25 cellular contexts compared by ENCODE assay signal in the genomic region with DNA sequence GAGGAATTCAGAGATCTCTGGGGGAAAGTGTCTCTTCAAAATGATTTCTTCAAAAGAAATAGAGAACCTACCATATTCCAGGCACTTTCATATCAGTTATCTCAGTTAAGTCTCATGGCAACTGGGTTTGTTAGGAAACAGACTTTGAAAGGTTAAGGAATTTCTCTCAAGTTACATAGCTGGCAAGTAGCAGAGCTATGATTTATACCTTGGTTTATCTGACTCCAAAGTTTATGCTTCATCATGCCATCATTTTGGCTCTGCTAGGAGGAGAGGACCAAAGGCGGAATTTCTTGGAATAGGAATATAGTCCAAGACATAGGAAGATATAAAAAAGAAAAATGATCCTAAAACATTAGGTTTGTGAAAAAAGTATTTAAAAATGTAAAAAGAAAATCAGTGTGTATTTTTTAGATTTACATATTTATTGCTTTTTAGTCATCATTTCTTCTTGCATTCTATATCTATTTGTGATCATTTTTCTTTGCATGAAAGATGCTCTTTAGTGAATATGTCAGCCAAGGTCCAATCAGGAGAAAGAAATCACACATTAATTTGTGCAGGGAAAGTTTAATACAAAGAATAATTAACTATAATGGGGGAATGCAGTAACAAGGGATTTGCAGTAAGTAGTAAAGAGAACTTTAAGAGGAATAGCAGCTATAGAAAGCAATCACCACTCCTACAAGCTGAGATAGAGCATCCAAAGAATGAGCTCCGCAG.
"Had no signal": no experiment of that assay in that cellular context is flagged by ENCODE, and none has a peak within 500 bp of the region (broad histone marks: within the 10 kb centered on the region; RNA-seq: fewer than 3 reads in every experiment).

No MANE protein-coding gene starts in this region.

- H3K4me1 ChIP-seq: ascending aorta had no signal

- H3K27ac ChIP-seq: ascending aorta, cardiac muscle cell, WERI-Rb-1 had no signal

- H3K36me3 ChIP-seq: ascending aorta, cardiac muscle cell, WERI-Rb-1 had no signal

- ATAC-seq: activated CD8-positive, alpha-beta T cell treated with anti-CD3 and anti-CD28 coated beads for 36 hours; activated T-cell treated with anti-CD3 and anti-CD28 coated beads, Interleukin-2, amount 50 U/mL, for 72 hours; activated T-helper 17 cell treated with anti-CD3 and anti-CD28 coated beads, Interleukin-2, amount 50 U/mL, for 72 hours had no signal

- DNase-seq: activated CD4-positive, alpha-beta T cell treated with anti-CD3 and anti-CD28 coated beads for 1 hour; activated CD4-positive, alpha-beta T cell treated with anti-CD3 and anti-CD28 coated beads for 48 hours; activated CD4-positive, CD25-positive, alpha-beta regulatory T cell; activated CD8-positive, alpha-beta T cell treated with anti-CD3 and anti-CD28 coated beads for 36 hours; activated effector memory CD4-positive, alpha-beta T cell treated with anti-CD3 and anti-CD28 coated beads, Interleukin-2, amount 50 U/mL, for 16 hours; activated naive CD4-positive, alpha-beta T cell; activated naive CD4-positive, alpha-beta T cell treated with anti-CD3 and anti-CD28 coated beads, Interleukin-2, amount 50 U/mL, for 16 hours; activated naive CD8-positive, alpha-beta T cell treated with anti-CD3 and anti-CD28 coated beads for 36 hours; activated T-cell treated with anti-CD3 and anti-CD28 coated beads, Interleukin-2, amount 50 U/mL, for 1 hour; activated T-cell treated with anti-CD3 and anti-CD28 coated beads, Interleukin-2, amount 50 U/mL, for 72 hours; amygdala; Karpas-422; KBM-7; NCI-H1105; NCI-H1417 treated with DMSO at 0.1 percent for 48 hours; NCI-H1930; NCI-H2081 treated with DMSO at 0.1 percent for 48 hours; NCI-H345; NCI-H524 treated with DMSO at 0.1 percent for 48 hours; Right ventricle myocardium superior; T1000; WERI-Rb-1 had no signal

- H3K4me3 ChIP-seq: ascending aorta, cardiac muscle cell had no signal

- H3K27me3 ChIP-seq: ascending aorta, cardiac muscle cell had no signal
